In the genomic region with DNA sequence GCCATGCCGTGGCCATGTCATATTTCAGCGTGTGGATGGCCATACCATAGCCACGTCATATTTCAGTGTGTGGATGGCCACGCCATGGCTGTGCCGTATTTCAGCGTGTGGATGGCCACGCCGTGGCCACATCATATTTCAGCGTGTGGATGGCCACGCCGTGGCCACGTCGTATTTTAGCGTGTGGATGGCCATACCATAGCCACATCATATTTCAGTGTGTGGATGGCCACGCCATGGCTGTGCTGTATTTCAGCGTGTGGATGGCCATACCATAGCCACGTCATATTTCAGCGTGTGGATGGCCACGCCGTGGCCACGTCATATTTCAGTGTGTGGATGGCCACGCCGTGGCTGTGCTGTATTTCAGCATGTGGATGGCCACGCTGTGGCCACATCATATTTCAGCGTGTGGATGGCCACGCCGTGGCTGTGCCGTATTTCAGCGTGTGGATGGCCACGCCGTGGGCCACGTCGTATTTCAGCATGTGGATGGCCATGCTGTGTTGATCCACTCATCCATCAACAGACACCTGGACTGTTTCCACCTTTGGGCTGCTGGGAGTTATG, we compare ENCODE assay signal across 12 cellular contexts. TPM values are rescaled to one million over a fixed set of nuclear protein-coding genes. Genes with fewer than 3 reads are reported as not detected.
"Had no signal": no experiment of that assay in that cellular context is flagged by ENCODE, and none has a peak within 500 bp of the region (broad histone marks: within the 10 kb centered on the region; RNA-seq: fewer than 3 reads in every experiment).

No MANE protein-coding gene starts in this region.

RNA-seq across cellular contexts. Expression of gene SHC2, which starts 9.8 kb away (rescaled TPM):
- total RNA-seq: activated CD4-positive, alpha-beta T cell treated with anti-CD3 and anti-CD28 coated beads, Interleukin-2, amount 10 ng/mL, durations not matched to agents 24 days and 14 days; activated CD8-positive, alpha-beta memory T cell treated with anti-CD3 and anti-CD28 coated beads for 36 hours; activated CD8-positive, alpha-beta memory T cell treated with anti-CD3 and anti-CD28 coated beads, Interleukin-2, amount 10 ng/mL, durations not matched to agents 7 days and 5 days; activated CD8-positive, alpha-beta T cell treated with anti-CD3 and anti-CD28 coated beads, Interleukin-2, amount 10 ng/mL, durations not matched to agents 7 days and 5 days; activated naive CD4-positive, alpha-beta T cell treated with anti-CD3 and anti-CD28 coated beads for 36 hours; activated T-helper 1 cell treated with anti-CD3 and anti-CD28 coated beads, Interleukin-12 subunit alpha, Interleukin-12 subunit beta, Interleukin-2, Interleukin-4 antibody, amounts not matched to agents 30 ng/mL and 10 ng/mL and 1 ng/mL, durations not matched to agents 14 hours and 24 hours and 36 hours; activated T-helper 2 cell treated with anti-CD3 and anti-CD28 coated beads, Interferon-gamma antibody, Interleukin-2, Interleukin-4, amounts not matched to agents 10 μg/mL and 5 μg/mL and 100 μg/mL, durations not matched to agents 14 hours and 24 hours and 36 hours; T-helper 1 cell treated with Interleukin-12 subunit alpha and Interleukin-12 subunit beta and Interleukin-4 antibody, amounts not matched to agents 30 ng/mL and 1 ng/mL, for 36 hours had no signal

RNA-seq across cellular contexts. Expression of gene C2CD4C, which starts 42.0 kb away (rescaled TPM):
- total RNA-seq: activated CD8-positive, alpha-beta memory T cell treated with anti-CD3 and anti-CD28 coated beads for 36 hours; activated CD8-positive, alpha-beta memory T cell treated with anti-CD3 and anti-CD28 coated beads, Interleukin-2, amount 10 ng/mL, durations not matched to agents 7 days and 5 days; activated CD8-positive, alpha-beta T cell treated with anti-CD3 and anti-CD28 coated beads, Interleukin-2, amount 10 ng/mL, durations not matched to agents 7 days and 5 days; fibroblast of villous mesenchyme; T-helper 1 cell treated with Interleukin-12 subunit alpha and Interleukin-12 subunit beta and Interleukin-4 antibody, amounts not matched to agents 30 ng/mL and 1 ng/mL, for 36 hours had no signal
- polyA plus RNA-seq: aorta, fibroblast of lung had no signal

RNA-seq across cellular contexts. Expression of gene MADCAM1, which starts 45.3 kb away (rescaled TPM):
- total RNA-seq: dermis microvascular lymphatic vessel endothelial cell had no signal
- polyA plus RNA-seq: fibroblast of lung had no signal
